26 cellular contexts compared by ENCODE assay signal in genomic region chr2:29159125-29159524, GRCh38.
"Had no signal": no experiment of that assay in that cellular context is flagged by ENCODE, and none has a peak within 500 bp of the region (broad histone marks: within the 10 kb centered on the region; RNA-seq: fewer than 3 reads in every experiment).

No MANE protein-coding gene starts in this region.

- H3K9me3 Mint-ChIP-seq: activated CD4-positive, alpha-beta memory T cell treated with anti-CD3 and anti-CD28 coated beads for 36 hours; activated naive CD8-positive, alpha-beta T cell treated with anti-CD3 and anti-CD28 coated beads, Interleukin-2, amount 50 U/mL, for 24 hours; activated T-helper 17 cell treated with anti-CD3 and anti-CD28 coated beads, Interleukin-2, amount 50 U/mL, for 72 hours; nephron; stimulated activated naive CD8-positive, alpha-beta T cell treated with anti-CD3 and anti-CD28 coated beads, Interleukin-15, amount 100 ng/mL, for 72 hours had no signal

- H3K9me3 ChIP-seq: ascending aorta, gastroesophageal sphincter, heart left ventricle, right lobe of liver, suprapubic skin had no signal

- H3K27ac ChIP-seq: ascending aorta, gastroesophageal sphincter, heart left ventricle, parathyroid adenoma, right lobe of liver, suprapubic skin, WERI-Rb-1 had no signal

- ATAC-seq: activated CD4-positive, alpha-beta T cell treated with anti-CD3 and anti-CD28 coated beads for 36 hours; activated naive CD8-positive, alpha-beta T cell treated with anti-CD3 and anti-CD28 coated beads, Interleukin-2, amount 50 U/mL, for 24 hours; activated T-helper 17 cell treated with anti-CD3 and anti-CD28 coated beads, Interleukin-2, amount 50 U/mL, for 72 hours; esophagus mucosa; gastroesophageal sphincter; heart left ventricle; left lobe of liver; right lobe of liver; stimulated activated naive CD8-positive, alpha-beta T cell treated with anti-CD3 and anti-CD28 coated beads, Interleukin-15, amount 100 ng/mL, for 72 hours had no signal

- H3K4me3 ChIP-seq: ascending aorta, coronary artery, gastroesophageal sphincter, heart left ventricle, right lobe of liver, suprapubic skin had no signal

- H3K4me3 Mint-ChIP-seq: activated CD4-positive, alpha-beta memory T cell treated with anti-CD3 and anti-CD28 coated beads for 36 hours; activated CD4-positive, alpha-beta T cell treated with anti-CD3 and anti-CD28 coated beads for 36 hours; activated naive CD8-positive, alpha-beta T cell treated with anti-CD3 and anti-CD28 coated beads, Interleukin-2, amount 50 U/mL, for 24 hours; activated T-helper 17 cell treated with anti-CD3 and anti-CD28 coated beads, Interleukin-2, amount 50 U/mL, for 72 hours; nephron; stimulated activated naive CD8-positive, alpha-beta T cell treated with anti-CD3 and anti-CD28 coated beads, Interleukin-15, amount 100 ng/mL, for 72 hours had no signal

- H3K4me1 ChIP-seq: heart left ventricle, parathyroid adenoma, right lobe of liver, suprapubic skin had no signal

- H3K4me1 Mint-ChIP-seq: activated CD4-positive, alpha-beta T cell treated with anti-CD3 and anti-CD28 coated beads for 36 hours; activated naive CD8-positive, alpha-beta T cell treated with anti-CD3 and anti-CD28 coated beads, Interleukin-2, amount 50 U/mL, for 24 hours; activated T-helper 17 cell treated with anti-CD3 and anti-CD28 coated beads, Interleukin-2, amount 50 U/mL, for 72 hours; stimulated activated naive CD8-positive, alpha-beta T cell treated with anti-CD3 and anti-CD28 coated beads, Interleukin-15, amount 100 ng/mL, for 72 hours had no signal

- DNase-seq: activated CD4-positive, alpha-beta memory T cell treated with anti-CD3 and anti-CD28 coated beads for 36 hours; activated CD4-positive, alpha-beta T cell treated with anti-CD3 and anti-CD28 coated beads for 36 hours; activated naive CD4-positive, alpha-beta T cell; activated naive CD8-positive, alpha-beta T cell treated with anti-CD3 and anti-CD28 coated beads, Interleukin-2, amount 50 U/mL, for 24 hours; activated T-cell treated with anti-CD3 and anti-CD28 coated beads, Interleukin-2, amount 50 U/mL, for 1 hour; effector CD4-positive, alpha-beta T cell; heart left ventricle; kidney; mammary epithelial cell; midbrain; right lobe of liver; small intestine; stimulated activated CD4-positive, alpha-beta T cell treated with anti-CD3 and anti-CD28 coated beads, Interleukin-15, amount 100 ng/mL, for 24 hours; stimulated activated CD4-positive, alpha-beta T cell treated with anti-CD3 and anti-CD28 coated beads, Interleukin-2, amount 100 ng/mL, for 48 hours; stimulated activated naive CD8-positive, alpha-beta T cell treated with anti-CD3 and anti-CD28 coated beads, Interleukin-15, amount 100 ng/mL, for 72 hours; trophoblast cell; WERI-Rb-1 had no signal

- H3K27me3 ChIP-seq: ascending aorta, gastroesophageal sphincter, heart left ventricle, right lobe of liver, suprapubic skin had no signal

- H3K27me3 Mint-ChIP-seq: activated CD4-positive, alpha-beta memory T cell treated with anti-CD3 and anti-CD28 coated beads for 36 hours; activated CD4-positive, alpha-beta T cell treated with anti-CD3 and anti-CD28 coated beads for 36 hours; activated naive CD8-positive, alpha-beta T cell treated with anti-CD3 and anti-CD28 coated beads, Interleukin-2, amount 50 U/mL, for 24 hours; activated T-helper 17 cell treated with anti-CD3 and anti-CD28 coated beads, Interleukin-2, amount 50 U/mL, for 72 hours; stimulated activated naive CD8-positive, alpha-beta T cell treated with anti-CD3 and anti-CD28 coated beads, Interleukin-15, amount 100 ng/mL, for 72 hours had no signal

- H3K27ac Mint-ChIP-seq: activated CD4-positive, alpha-beta memory T cell treated with anti-CD3 and anti-CD28 coated beads for 36 hours; activated CD4-positive, alpha-beta T cell treated with anti-CD3 and anti-CD28 coated beads for 36 hours; activated naive CD8-positive, alpha-beta T cell treated with anti-CD3 and anti-CD28 coated beads, Interleukin-2, amount 50 U/mL, for 24 hours; activated T-helper 17 cell treated with anti-CD3 and anti-CD28 coated beads, Interleukin-2, amount 50 U/mL, for 72 hours; nephron had no signal
